ENCODE assay signal across 25 cellular contexts in genomic region chr12:28974166-28974565, GRCh38.
DNase-seq lines count a peak whose midpoint lies in the region; ATAC-seq and TF ChIP-seq lines count a peak whose summit lies in the region.
"Had no signal": no experiment of that assay in that cellular context is flagged by ENCODE, and none has a peak within 500 bp of the region (broad histone marks: within the 10 kb centered on the region; RNA-seq: fewer than 3 reads in every experiment).

No MANE protein-coding gene starts in this region.

- H3K27me3 Mint-ChIP-seq in CD8-positive, alpha-beta T cell (ENCODE audit: low read depth), result peaks cover 12% of the 10 kb centered on the region
- H3K27me3 Mint-ChIP-seq in activated T-cell treated with anti-CD3 and anti-CD28 coated beads, Interleukin-2, amount 50 U/mL, for 24 hours, result peaks cover 22% of the 10 kb centered on the region

- no peaks in the 10 kb centered on the region for H3K27me3 ChIP-seq in vagina
- no peaks in the 10 kb centered on the region for H3K27me3 ChIP-seq in CD8-positive, alpha-beta T cell (ENCODE audit: insufficient read depth, low read length)
- H3K27me3 ChIP-seq: ascending aorta, pancreas, tibial nerve had no signal

- no peaks in the 10 kb centered on the region for H3K4me1 Mint-ChIP-seq in CD8-positive, alpha-beta T cell (ENCODE audit: low read depth)
- H3K4me1 Mint-ChIP-seq in activated T-cell treated with anti-CD3 and anti-CD28 coated beads, Interleukin-2, amount 50 U/mL, for 24 hours (ENCODE audit: low read depth), result no peaks in the 10 kb centered on the region
- H3K4me1 Mint-ChIP-seq: CD14-positive monocyte, neural crest cell had no signal

- CTCF ChIA-PET in CD8-positive, alpha-beta T cell (lab: Charles Lee), result no interaction called here

- H3K36me3 Mint-ChIP-seq in CD8-positive, alpha-beta T cell, result no peaks in the 10 kb centered on the region
- no peaks in the 10 kb centered on the region for H3K36me3 Mint-ChIP-seq in activated T-cell treated with anti-CD3 and anti-CD28 coated beads, Interleukin-2, amount 50 U/mL, for 24 hours (ENCODE audit: low read depth)
- H3K36me3 Mint-ChIP-seq: activated CD4-positive, alpha-beta memory T cell treated with anti-CD3 and anti-CD28 coated beads for 36 hours; activated naive CD8-positive, alpha-beta T cell; CD14-positive monocyte had no signal

- H3K4me1 ChIP-seq in vagina, result peaks cover 17% of the 10 kb centered on the region
- no peaks in the 10 kb centered on the region for H3K4me1 ChIP-seq in CD8-positive, alpha-beta T cell (ENCODE audit: insufficient read depth, low read length)
- H3K4me1 ChIP-seq: ascending aorta, pancreas, tibial nerve had no signal

- H3K9me3 ChIP-seq in vagina, result no peaks in the 10 kb centered on the region
- H3K9me3 ChIP-seq in CD8-positive, alpha-beta T cell (ENCODE audit: low read length), result no peaks in the 10 kb centered on the region
- H3K9me3 ChIP-seq: ascending aorta, pancreas, tibial nerve had no signal

- H3K27ac Mint-ChIP-seq in CD8-positive, alpha-beta T cell, result no peak overlapping the region
- H3K27ac Mint-ChIP-seq in activated T-cell treated with anti-CD3 and anti-CD28 coated beads, Interleukin-2, amount 50 U/mL, for 24 hours, result no peak overlapping the region
- H3K27ac Mint-ChIP-seq: activated CD4-positive, alpha-beta memory T cell treated with anti-CD3 and anti-CD28 coated beads for 36 hours; activated naive CD8-positive, alpha-beta T cell; CD14-positive monocyte had no signal

- POLR2A ChIA-PET in CD8-positive, alpha-beta T cell (lab: Charles Lee), result no interaction called here

- intact Hi-C loops in vagina (cut with DNase I), result no loop called here
- intact Hi-C loops in CD8-positive, alpha-beta T cell (cut with DNase I, micrococcal nuclease), result no loop called here

- ATAC-seq in GM19351 (IDR thresholded peaks at IDR 0.05; ENCODE audit: unreplicated experiment) (peak; percentile 40), GM19395 (IDR thresholded peaks at IDR 0.05; ENCODE audit: unreplicated experiment) (no peak)
- no peak for ATAC-seq in CD8-positive, alpha-beta T cell
- ATAC-seq: pancreas had no signal

- no peaks in the 10 kb centered on the region for H3K36me3 ChIP-seq in vagina
- H3K36me3 ChIP-seq in CD8-positive, alpha-beta T cell (ENCODE audit: insufficient read depth, low read length), result no peaks in the 10 kb centered on the region
- H3K36me3 ChIP-seq: ascending aorta, pancreas, tibial nerve had no signal

- TF ChIP-seq POLR2A in vagina (IDR thresholded peaks at IDR 0.05), result no peak

- no peak overlapping the region for H3K4me3 Mint-ChIP-seq in CD8-positive, alpha-beta T cell
- H3K4me3 Mint-ChIP-seq in activated T-cell treated with anti-CD3 and anti-CD28 coated beads, Interleukin-2, amount 50 U/mL, for 24 hours, result no peak overlapping the region
- H3K4me3 Mint-ChIP-seq: activated CD4-positive, alpha-beta memory T cell treated with anti-CD3 and anti-CD28 coated beads for 36 hours; activated naive CD8-positive, alpha-beta T cell; CD14-positive monocyte; neural crest cell had no signal

- H3K27ac ChIP-seq in vagina, result peak overlapping the region; percentile 22
- H3K27ac ChIP-seq in CD8-positive, alpha-beta T cell (ENCODE audit: low read depth, low read length), result no peak overlapping the region
- H3K27ac ChIP-seq: ascending aorta, KMS-11, pancreas, SK-N-MC, tibial nerve had no signal

- H3K4me3 ChIP-seq in fibroblast of mammary gland (ENCODE audit: control insufficient read depth, low read depth, low read length), result no peak overlapping the region
- no peak overlapping the region for H3K4me3 ChIP-seq in vagina
- H3K4me3 ChIP-seq in CD8-positive, alpha-beta T cell (ENCODE audit: low read depth, low read length), result no peak overlapping the region
- H3K4me3 ChIP-seq: ascending aorta, pancreas, SK-N-MC, tibial nerve had no signal

- H3K9me3 Mint-ChIP-seq in CD8-positive, alpha-beta T cell, result no peaks in the 10 kb centered on the region
- H3K9me3 Mint-ChIP-seq in activated T-cell treated with anti-CD3 and anti-CD28 coated beads, Interleukin-2, amount 50 U/mL, for 24 hours, result no peaks in the 10 kb centered on the region
- H3K9me3 Mint-ChIP-seq: activated CD4-positive, alpha-beta memory T cell treated with anti-CD3 and anti-CD28 coated beads for 36 hours had no signal

- TF ChIP-seq CTCF in fibroblast of mammary gland (conservative IDR thresholded peaks at IDR 0.05; ENCODE audit: control insufficient read depth, insufficient read depth, low read depth, low read length), result no peak
- no peak for TF ChIP-seq CTCF in vagina (IDR thresholded peaks at IDR 0.05)
- no peak for TF ChIP-seq CTCF in CD8-positive, alpha-beta T cell (IDR thresholded peaks at IDR 0.05)

- peak; percentile 60 for DNase-seq in RPMI7951 (ENCODE audit: low read depth)
- DNase-seq in fibroblast of mammary gland (ENCODE audit: low read depth), result peak; percentile 58
- DNase-seq in vagina (ENCODE audit: extremely low spot score in 2 of 2), result no peak
- no peak for DNase-seq in CD8-positive, alpha-beta T cell
- DNase-seq in activated T-cell treated with anti-CD3 and anti-CD28 coated beads, Interleukin-2, amount 50 U/mL, for 24 hours, result no peak
- DNase-seq: activated CD4-positive, alpha-beta memory T cell treated with anti-CD3 and anti-CD28 coated beads for 36 hours; activated CD4-positive, CD25-positive, alpha-beta regulatory T cell treated with anti-CD3 and anti-CD28 coated beads, Interleukin-2, amount 50 U/mL, for 72 hours; activated effector memory CD4-positive, alpha-beta T cell treated with Interleukin-2 at 50 U/mL for 16 hours; activated T-cell treated with anti-CD3 and anti-CD28 coated beads for 4 hours; Calu3; head of caudate nucleus; NCI-H1417; NCI-H2081 treated with DMSO at 0.1 percent for 48 hours; OCI-M1; pancreas; stimulated activated CD4-positive, alpha-beta T cell treated with anti-CD3 and anti-CD28 coated beads, Interleukin-2, amount 100 ng/mL, for 24 hours had no signal

Comparison
In these comparisons a context has a peak if more than half of its experiments do, and no peak if none do; other contexts are left out.
1. DNase-seq: peak in RPMI7951 (single experiment) and fibroblast of mammary gland (single experiment); none in vagina (0 of 2), CD8-positive, alpha-beta T cell (0 of 7) and activated T-cell treated with anti-CD3 and anti-CD28 coated beads, Interleukin-2, amount 50 U/mL, for 24 hours (single experiment).